ENCODE assay signal across 8 cellular contexts in genomic region chr19:48868196-48868886, GRCh38. TPM values are rescaled to one million over a fixed set of nuclear protein-coding genes. Genes with fewer than 3 reads are reported as not detected.
A peak's percentile ranks its signal among the peaks of the same experiment; 100 is the strongest.
DNase-seq lines count a peak whose midpoint lies in the region; ATAC-seq and TF ChIP-seq lines count a peak whose summit lies in the region.

Gene PLEKHA4 (minus strand): TSS chr19:48868617. CDS start chr19:48867620, 997 bp downstream.

- CTCF ChIA-PET in Calu3 (lab: Charles Lee), result interaction anchor here (0.6 to 1.6 kb wide), 3 partner anchors 11 to 124 kb away, joined by 3 to 5 read pairs (median 4); no protein-coding TSS in a partner anchor

- TSS peak; percentile 56 for BruUV-seq in Calu3 (replicated peaks; lab: Mats Ljungman, UMichigan)

- peak; percentile 66 for DNase-seq in Calu3
- peak; percentile 65 for DNase-seq in RPMI7951 (ENCODE audit: low read depth)
- peak; percentile 58 to 83 for DNase-seq in foreskin fibroblast
- peak; percentile 94 for DNase-seq in osteoblast (ENCODE audit: insufficient read length, low spot score, missing footprints)
- no peak for DNase-seq in medulla oblongata (ENCODE audit: extremely low spot score)
- no peak for DNase-seq in activated naive CD4-positive, alpha-beta T cell treated with anti-CD3 and anti-CD28 coated beads, Interleukin-2, amount 50 U/mL, for 16 hours
- DNase-seq in stimulated activated CD4-positive, alpha-beta T cell treated with anti-CD3 and anti-CD28 coated beads, Interleukin-12 subunit alpha, Interleukin-12 subunit beta, amount 100 ng/mL, for 4 hours, result no peak

- peak within 1 kb of the TSS; percentile 76 for H3K4me3 Mint-ChIP-seq in Calu3 (ENCODE audit: low read depth, unreplicated experiment)

- H3K36me3 ChIP-seq in osteoblast (ENCODE audit: insufficient read depth, low read length), result peaks cover 20% of the 10 kb centered on the region

- H3K9me3 ChIP-seq in osteoblast (ENCODE audit: low read depth, low read length), result no peaks in the 10 kb centered on the region

- peaks cover 30% of the 10 kb centered on the region for H3K79me2 ChIP-seq in osteoblast (ENCODE audit: insufficient read depth, low read length)

- peaks cover 45% of the 10 kb centered on the region for H3K36me3 Mint-ChIP-seq in Calu3 (ENCODE audit: insufficient read depth, unreplicated experiment)

- intact Hi-C loops in Calu3 (cut with micrococcal nuclease; ENCODE audit: unreplicated experiment), result no loop called here

- H4K20me1 ChIP-seq in osteoblast (ENCODE audit: insufficient read depth, low read length), result peaks cover 11% of the 10 kb centered on the region

- H3K9me3 Mint-ChIP-seq in Calu3 (ENCODE audit: low read depth, unreplicated experiment), result no peaks in the 10 kb centered on the region

- H3K27me3 ChIP-seq in osteoblast (ENCODE audit: insufficient read depth, low read length), result no peaks in the 10 kb centered on the region

- H3K4me3 ChIP-seq in foreskin fibroblast (ENCODE audit: low read depth in 1 of 2, low read length in 2 of 2) (peak within 1 kb of the TSS; percentile 53 to 74), osteoblast (ENCODE audit: insufficient read depth, low read length) (peak within 1 kb of the TSS; percentile 74)

- H3K27ac ChIP-seq in osteoblast (ENCODE audit: low read depth, low read length), result peak within 1 kb of the TSS; percentile 51

- H2AFZ ChIP-seq in osteoblast (ENCODE audit: low read length), result peak within 1 kb of the TSS; percentile 81

- peaks cover 30% of the 10 kb centered on the region for H3K4me1 Mint-ChIP-seq in Calu3 (ENCODE audit: low read depth, unreplicated experiment)

- TF ChIP-seq CTCF in Calu3 (IDR thresholded peaks at IDR 0.05; ENCODE audit: unreplicated experiment), result no peak
- no peak for TF ChIP-seq CTCF in foreskin fibroblast (IDR thresholded peaks at IDR 0.05; ENCODE audit: low read depth, low read length)
- TF ChIP-seq CTCF in osteoblast (IDR thresholded peaks at IDR 0.05; ENCODE audit: extremely low read depth, low read depth, low read length), result no peak

- no peak for ATAC-seq in HG02763 (IDR thresholded peaks at IDR 0.05; ENCODE audit: unreplicated experiment)

- peak within 1 kb of the TSS; percentile 88 for H3K27ac Mint-ChIP-seq in Calu3 (ENCODE audit: unreplicated experiment)

- peaks cover 21% of the 10 kb centered on the region for H3K4me1 ChIP-seq in osteoblast (ENCODE audit: insufficient read depth, low read length)

- peak within 1 kb of the TSS; percentile 88 for H3K4me2 ChIP-seq in osteoblast (ENCODE audit: insufficient read depth, low read length)

- H3K27me3 Mint-ChIP-seq in Calu3 (ENCODE audit: unreplicated experiment), result peaks cover 8% of the 10 kb centered on the region

RNA-seq across cellular contexts. Expression of gene PLEKHA4, which starts in this region (rescaled TPM):
- 57.6 and 72.2 TPM in 2 replicates for total RNA-seq in Calu3 (2022)
- 1.8 and 4.4 TPM in 2 replicates for total RNA-seq in RPMI7951 (2014; rRNA removed; shearing (Covaris generic))
- 21.4 and 28.6 TPM in 2 replicates for total RNA-seq in osteoblast

Comparison
In these comparisons a context has a peak if more than half of its experiments do, and no peak if none do; other contexts are left out.
1. DNase-seq: peak in Calu3 (single experiment), RPMI7951 (single experiment), foreskin fibroblast (2 of 2) and osteoblast (single experiment); none in medulla oblongata (single experiment), activated naive CD4-positive, alpha-beta T cell treated with anti-CD3 and anti-CD28 coated beads, Interleukin-2, amount 50 U/mL, for 16 hours (single experiment) and stimulated activated CD4-positive, alpha-beta T cell treated with anti-CD3 and anti-CD28 coated beads, Interleukin-12 subunit alpha, Interleukin-12 subunit beta, amount 100 ng/mL, for 4 hours (single experiment).